8 cellular contexts compared by ENCODE assay signal in the genomic region with DNA sequence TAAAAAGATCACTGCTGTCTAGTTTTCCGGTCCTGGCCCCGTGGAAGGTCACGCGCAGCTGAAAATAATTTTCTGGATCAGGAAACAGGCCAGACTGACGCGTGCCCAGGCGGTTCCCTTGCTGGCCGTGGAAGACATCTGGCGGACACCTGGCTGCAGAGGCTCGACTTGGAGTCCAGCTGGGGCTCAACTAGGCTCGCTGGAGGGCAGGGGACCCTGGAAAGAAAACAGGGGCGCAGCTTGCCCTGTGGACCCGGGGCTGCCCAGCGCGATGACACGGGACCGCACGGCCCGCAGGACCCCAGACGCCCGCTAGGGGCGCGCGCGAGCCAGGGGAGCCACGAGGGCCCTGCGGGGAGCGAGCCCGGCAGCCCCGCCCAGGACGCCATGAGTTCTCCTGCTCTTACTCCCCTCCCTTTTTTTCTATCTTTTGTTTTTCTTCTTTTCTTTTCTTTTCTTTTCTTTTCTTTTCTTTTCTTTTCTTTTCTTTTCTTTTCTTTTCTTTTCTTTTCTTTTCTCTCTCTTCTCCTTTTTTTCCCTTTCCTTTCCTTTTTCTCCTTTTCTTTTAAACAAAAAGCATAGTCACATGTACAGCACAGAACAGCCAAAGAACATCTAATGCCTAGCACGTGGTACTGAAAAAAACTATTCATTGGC. TPM values are rescaled to one million over a fixed set of nuclear protein-coding genes. Genes with fewer than 3 reads are reported as not detected.
A peak's percentile ranks its signal among the peaks of the same experiment; 100 is the strongest.
DNase-seq lines count a peak whose midpoint lies in the region; ATAC-seq and TF ChIP-seq lines count a peak whose summit lies in the region.

No MANE protein-coding gene starts in this region.

- H3K4me2 ChIP-seq in OCI-LY3 (ENCODE audit: low read length), result peak overlapping the region; percentile 82

- DNase-seq in GM04503 (ENCODE audit: low read depth), result peak; percentile 16
- DNase-seq in activated T-cell treated with anti-CD3 and anti-CD28 coated beads, Interleukin-2, amount 50 U/mL, for 72 hours, result peak; percentile 84 to 90
- peak; percentile 59 for DNase-seq in fibroblast of pulmonary artery (ENCODE audit: low read depth)
- peak in 1 of 2 donors; percentile 84 for DNase-seq in suprapubic skin (ENCODE audit: low spot score in 2 of 2)
- no peak for DNase-seq in pons (ENCODE audit: low spot score)

- peaks cover 15% of the 10 kb centered on the region for H3K4me1 ChIP-seq in OCI-LY3 (ENCODE audit: low read length)
- H3K4me1 ChIP-seq in neuron (ENCODE audit: insufficient read depth, low read length), result no peaks in the 10 kb centered on the region
- peaks cover 13% of the 10 kb centered on the region for H3K4me1 ChIP-seq in suprapubic skin

- no peaks in the 10 kb centered on the region for H3K36me3 Mint-ChIP-seq in activated T-cell treated with anti-CD3 and anti-CD28 coated beads, Interleukin-2, amount 50 U/mL, for 72 hours (ENCODE audit: insufficient read depth in 2 of 2)

- no peaks in the 10 kb centered on the region for H4K20me1 ChIP-seq in OCI-LY3 (ENCODE audit: insufficient read depth, low read length)

- no peaks in the 10 kb centered on the region for H3K27me3 Mint-ChIP-seq in activated T-cell treated with anti-CD3 and anti-CD28 coated beads, Interleukin-2, amount 50 U/mL, for 72 hours (ENCODE audit: low read depth)

- peaks cover 51% of the 10 kb centered on the region for H3K4me1 Mint-ChIP-seq in activated T-cell treated with anti-CD3 and anti-CD28 coated beads, Interleukin-2, amount 50 U/mL, for 72 hours (ENCODE audit: low read depth)

- ATAC-seq in HG02852 (IDR thresholded peaks at IDR 0.05; ENCODE audit: unreplicated experiment), result peak; percentile 69
- ATAC-seq in activated T-cell treated with anti-CD3 and anti-CD28 coated beads, Interleukin-2, amount 50 U/mL, for 72 hours (replicated peaks in 1 of 2), result peak; percentile 97

- TF ChIP-seq POLR2A in suprapubic skin (IDR thresholded peaks at IDR 0.05), result no peak

- H3K27ac ChIP-seq in OCI-LY3 (ENCODE audit: low read length) (no peak overlapping the region), suprapubic skin (peak overlapping the region; percentile 4)

- TF ChIP-seq CTCF in OCI-LY3 (IDR thresholded peaks at IDR 0.05; ENCODE audit: low read depth, low read length), result peak; percentile 48
- peak; percentile 48 for TF ChIP-seq CTCF in fibroblast of pulmonary artery (IDR thresholded peaks at IDR 0.05; ENCODE audit: low read length, missing control alignments)
- peak; percentile 96 to 99 for TF ChIP-seq CTCF in suprapubic skin (IDR thresholded peaks at IDR 0.05)

- H3K9ac ChIP-seq in OCI-LY3 (ENCODE audit: low read length), result peak overlapping the region; percentile 65

- H3K9me3 Mint-ChIP-seq in activated T-cell treated with anti-CD3 and anti-CD28 coated beads, Interleukin-2, amount 50 U/mL, for 72 hours, result peaks cover 2 to 4% of the 10 kb centered on the region in 2 donors

- H3K36me3 ChIP-seq in OCI-LY3 (replicated peaks; ENCODE audit: low read depth, low read length), result no peaks in the 10 kb centered on the region
- no peaks in the 10 kb centered on the region for H3K36me3 ChIP-seq in neuron (ENCODE audit: insufficient read depth, low read length)
- H3K36me3 ChIP-seq in suprapubic skin, result no peaks in the 10 kb centered on the region

- TF ChIP-seq EP300 in suprapubic skin (IDR thresholded peaks at IDR 0.05), result no peak

- H2AFZ ChIP-seq in OCI-LY3 (ENCODE audit: low read depth, low read length) (peak overlapping the region; percentile 54; the same call in 1 of the 2 replicates), neuron (ENCODE audit: low read depth, low read length) (peak overlapping the region; percentile 59)

- H3K4me3 ChIP-seq in OCI-LY3 (ENCODE audit: low read length) (peak overlapping the region; percentile 79), fibroblast of pulmonary artery (replicated peaks; ENCODE audit: low read depth, low read length) (peak overlapping the region; percentile 24), neuron (ENCODE audit: low read length) (no peak overlapping the region), suprapubic skin (peak overlapping the region; percentile 17)

- peak overlapping the region; percentile 46 for H3K27ac Mint-ChIP-seq in activated T-cell treated with anti-CD3 and anti-CD28 coated beads, Interleukin-2, amount 50 U/mL, for 72 hours

- 2% methylated on average over 23 of the region's 32 CpGs for WGBS in suprapubic skin

- H3K27me3 ChIP-seq in OCI-LY3 (ENCODE audit: low read depth, low read length) (no peaks in the 10 kb centered on the region), neuron (ENCODE audit: insufficient read depth, low read length) (peaks cover 3% of the 10 kb centered on the region), suprapubic skin (no peaks in the 10 kb centered on the region)

- H3K9me3 ChIP-seq in OCI-LY3 (ENCODE audit: insufficient read depth, low read length) (no peaks in the 10 kb centered on the region), neuron (ENCODE audit: low read length) (no peaks in the 10 kb centered on the region), suprapubic skin (no peaks in the 10 kb centered on the region)

- H3K79me2 ChIP-seq in OCI-LY3 (ENCODE audit: low read length), result no peaks in the 10 kb centered on the region

- peak overlapping the region; percentile 64 to 71 for H3K4me3 Mint-ChIP-seq in activated T-cell treated with anti-CD3 and anti-CD28 coated beads, Interleukin-2, amount 50 U/mL, for 72 hours

RNA-seq across cellular contexts. Expression of gene UBE2F, which starts 43.2 kb away (rescaled TPM):
- total RNA-seq in activated T-cell treated with anti-CD3 and anti-CD28 coated beads, Interleukin-2, amount 50 U/mL, for 72 hours, result 10 to 100 TPM; 73.6 to 81.7 TPM
- 10 to 100 TPM; 32.2 to 63.6 (median 39.7) TPM for total RNA-seq in suprapubic skin
